21 cellular contexts compared by ENCODE assay signal in the genomic region with DNA sequence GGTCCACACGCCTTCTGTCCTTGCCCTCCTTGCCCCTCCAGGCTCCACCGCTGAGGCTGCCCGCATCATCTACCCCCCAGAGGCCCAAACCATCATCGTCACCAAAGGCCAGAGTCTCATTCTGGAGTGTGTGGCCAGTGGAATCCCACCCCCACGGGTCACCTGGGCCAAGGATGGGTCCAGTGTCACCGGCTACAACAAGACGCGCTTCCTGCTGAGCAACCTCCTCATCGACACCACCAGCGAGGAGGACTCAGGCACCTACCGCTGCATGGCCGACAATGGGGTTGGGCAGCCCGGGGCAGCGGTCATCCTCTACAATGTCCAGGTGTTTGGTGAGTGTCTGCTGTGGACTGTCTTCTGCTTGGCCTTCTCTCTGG.
DNase-seq lines count a peak whose midpoint lies in the region; ATAC-seq, FAIRE-seq and TF ChIP-seq lines count a peak whose summit lies in the region.
"Had no signal": no experiment of that assay in that cellular context is flagged by ENCODE, and none has a peak within 500 bp of the region (broad histone marks: within the 10 kb centered on the region; RNA-seq: fewer than 3 reads in every experiment).

No MANE protein-coding gene starts in this region.

- CTCF ChIA-PET in mammary epithelial cell (lab: Charles Lee; ENCODE audit: low non-redundant PET) = no interaction called here
- CTCF ChIA-PET in HepG2 (lab: Yijun Ruan, JAX; ENCODE audit: low intra/inter-chr PET ratio, low total read pairs) = no interaction called here

- H3K27me3 Mint-ChIP-seq in brain = no peaks in the 10 kb centered on the region
- peaks cover 7% of the 10 kb centered on the region for H3K27me3 Mint-ChIP-seq in nephron progenitor cell (ENCODE audit: low read depth, poor library complexity)

- H3K36me3 Mint-ChIP-seq in brain (peaks cover 56% of the 10 kb centered on the region), nephron progenitor cell (ENCODE audit: low read depth) (peaks cover 94% of the 10 kb centered on the region)
- no peaks in the 10 kb centered on the region for H3K36me3 Mint-ChIP-seq in activated naive CD4-positive, alpha-beta T cell treated with anti-CD3 and anti-CD28 coated beads, Interleukin-2, amount 50 U/mL, for 72 hours
- H3K36me3 Mint-ChIP-seq: CD14-positive monocyte; CD4-positive, alpha-beta memory T cell had no signal

- H2AFZ ChIP-seq in mammary epithelial cell (ENCODE audit: low read depth, low read length) (no peak overlapping the region), HepG2 (ENCODE audit: low read length) (no peak overlapping the region)
- H2AFZ ChIP-seq: GM23248 had no signal

- no TSS peak for BruUV-seq in mammary epithelial cell (replicated peaks; lab: Mats Ljungman, UMichigan)
- no TSS peak for BruUV-seq in HepG2 (replicated peaks; lab: Mats Ljungman, UMichigan)

- no peak overlapping the region for H3K4me2 ChIP-seq in mammary epithelial cell (ENCODE audit: insufficient read depth, low read depth, low read length)
- no peak overlapping the region for H3K4me2 ChIP-seq in HepG2 (ENCODE audit: low read depth, low read length)
- H3K4me2 ChIP-seq: BLaER1 had no signal

- POLR2A ChIA-PET in HepG2 (lab: Yijun Ruan, JAX) = no interaction called here

- ATAC-seq in GM21825 (IDR thresholded peaks at IDR 0.05; ENCODE audit: unreplicated experiment) = no peak
- ATAC-seq in activated naive CD4-positive, alpha-beta T cell treated with anti-CD3 and anti-CD28 coated beads, Interleukin-2, amount 50 U/mL, for 72 hours = no peak
- no peak for ATAC-seq in HepG2
- ATAC-seq: GM12878 had no signal

- H3K4me1 ChIP-seq in breast epithelium = peaks cover 0 to 11% of the 10 kb centered on the region in 2 donors
- H3K4me1 ChIP-seq in mammary epithelial cell (ENCODE audit: insufficient read depth, low read length) = peaks cover 17% of the 10 kb centered on the region
- peaks cover 0 to 47% (median 45%) of the 10 kb centered on the region in 4 donors for H3K4me1 ChIP-seq in sigmoid colon
- peaks cover 25% of the 10 kb centered on the region for H3K4me1 ChIP-seq in HepG2 (ENCODE audit: insufficient read depth, low read length)
- H3K4me1 ChIP-seq: BLaER1 had no signal

- TF ChIP-seq POLR2A in breast epithelium (IDR thresholded peaks at IDR 0.05) (no peak), sigmoid colon (IDR thresholded peaks at IDR 0.05) (no peak), HepG2 (IDR thresholded peaks at IDR 0.05; ENCODE audit: insufficient read depth in 1 of 2, low read depth in 2 of 2, low read length in 2 of 2) (no peak)

- dilution Hi-C loops in mammary epithelial cell (cut with HindIII; ENCODE audit: low sequenced_read_pairs) = no loop called here

- TF ChIP-seq EP300 in sigmoid colon (IDR thresholded peaks at IDR 0.05) = no peak
- TF ChIP-seq EP300 in HepG2 (IDR thresholded peaks at IDR 0.05; ENCODE audit: low read depth in 2 of 2, low read length in 2 of 2) = no peak
- no peak for TF ChIP-seq EP300 in HepG2 (CRISPR knock-in tag; IDR thresholded peaks at IDR 0.05; ENCODE audit: borderline replicate concordance)

- peak overlapping the region; percentile 24 to 90 (median 43) for H3K27ac Mint-ChIP-seq in brain
- peak overlapping the region; percentile 96 for H3K27ac Mint-ChIP-seq in nephron progenitor cell
- peak overlapping the region in 1 of 2 donors; percentile 9 for H3K27ac Mint-ChIP-seq in activated naive CD4-positive, alpha-beta T cell treated with anti-CD3 and anti-CD28 coated beads, Interleukin-2, amount 50 U/mL, for 72 hours
- H3K27ac Mint-ChIP-seq: CD4-positive, alpha-beta memory T cell had no signal

- no peaks in the 10 kb centered on the region for H3K79me2 ChIP-seq in mammary epithelial cell (ENCODE audit: insufficient read depth, low read length)
- no peaks in the 10 kb centered on the region for H3K79me2 ChIP-seq in HepG2 (ENCODE audit: insufficient read depth, low read length)

- H3K27ac ChIP-seq in breast epithelium = peak overlapping the region; percentile 66 to 88
- H3K27ac ChIP-seq in mammary epithelial cell (ENCODE audit: insufficient read depth, low read depth, low read length) = no peak overlapping the region
- H3K27ac ChIP-seq in sigmoid colon = no peak overlapping the region
- no peak overlapping the region for H3K27ac ChIP-seq in HepG2 (ENCODE audit: extremely low read length, insufficient read depth, low read length)
- H3K27ac ChIP-seq: BLaER1, GM23248 had no signal

- WGBS in mammary epithelial cell (ENCODE audit: low coverage, missing lambda C conversion rate) = 89% methylated on average over 12 of the region's 14 CpGs
- 95 to 96% methylated on average over 14 of the region's 14 CpGs for WGBS in sigmoid colon, 2 donors
- WGBS in HepG2 (ENCODE audit: low lambda C conversion rate) = 52% methylated on average over 5 of the region's 14 CpGs

- no peak for DNase-seq in breast epithelium (ENCODE audit: low spot score in 2 of 2)
- no peak for DNase-seq in mammary epithelial cell
- DNase-seq in nephron progenitor cell = no peak
- DNase-seq in sigmoid colon = peak; percentile 61
- no peak for DNase-seq in activated naive CD4-positive, alpha-beta T cell treated with anti-CD3 and anti-CD28 coated beads, Interleukin-2, amount 50 U/mL, for 72 hours (ENCODE audit: low spot score in 2 of 2)
- DNase-seq in HepG2 (ENCODE audit: low spot score) = no peak
- DNase-seq: 8988T; CD4-positive, alpha-beta memory T cell; COR-L47; DMS 273 treated with DMSO at 0.1 percent for 48 hours; DMS53; DND-41; EL; GM23248 had no signal

- in situ Hi-C loops in mammary epithelial cell (cut with MboI; ENCODE audit: low sequenced_read_pairs in 2 of 2) = no loop called here
- in situ Hi-C loops in HepG2 (cut with HindIII; ENCODE audit: extremely low pct_ligation_motif_present, low pct_unique_long_range_greater_than_20kb) = no loop called here

- H3K36me3 ChIP-seq in breast epithelium (no peaks in the 10 kb centered on the region), mammary epithelial cell (ENCODE audit: insufficient read depth, low read length) (no peaks in the 10 kb centered on the region), sigmoid colon (peaks cover 38 to 70% (median 49%) of the 10 kb centered on the region in 4 donors), HepG2 (replicated peaks in 1 of 2; ENCODE audit: control insufficient read depth in 1 of 2, insufficient read depth in 2 of 2, low read length in 2 of 2) (no peaks in the 10 kb centered on the region)
- H3K36me3 ChIP-seq: BLaER1, HAP-1 had no signal

- intact Hi-C loops in breast epithelium (cut with DNase I; ENCODE audit: low total_unique reads) (loop anchor here (5.0 kb wide), 2 partner anchors 1115 to 1455 kb away; no protein-coding TSS in a partner anchor), mammary epithelial cell (cut with micrococcal nuclease) (no loop called here), sigmoid colon (cut with DNase I) (no loop called here), HepG2 (cut with micrococcal nuclease; ENCODE audit: unreplicated experiment) (no loop called here)

- H3K27me3 ChIP-seq in breast epithelium (no peaks in the 10 kb centered on the region), mammary epithelial cell (ENCODE audit: insufficient read depth, low read length) (no peaks in the 10 kb centered on the region), sigmoid colon (no peaks in the 10 kb centered on the region), HepG2 (ENCODE audit: control insufficient read depth in 1 of 2, insufficient read depth in 2 of 2, low read length in 2 of 2) (peaks cover 5 to 45% of the 10 kb centered on the region in 2 experiments; a peak in 4 of 5 replicates)
- H3K27me3 ChIP-seq: BLaER1 had no signal

- H3K4me3 Mint-ChIP-seq in brain (no peak overlapping the region), nephron progenitor cell (peak overlapping the region; percentile 36)
- H3K4me3 Mint-ChIP-seq: CD14-positive monocyte; CD4-positive, alpha-beta memory T cell had no signal

- H3K9me3 ChIP-seq in breast epithelium (no peaks in the 10 kb centered on the region), mammary epithelial cell (replicated peaks; ENCODE audit: insufficient read depth, low read length) (no peaks in the 10 kb centered on the region), sigmoid colon (no peaks in the 10 kb centered on the region), HepG2 (ENCODE audit: low read length) (no peaks in the 10 kb centered on the region)
- H3K9me3 ChIP-seq: BLaER1, HAP-1 had no signal

- H3K9ac ChIP-seq in mammary epithelial cell (ENCODE audit: insufficient read depth, low read length) = no peak overlapping the region
- H3K9ac ChIP-seq in HepG2 (ENCODE audit: insufficient read depth, low read depth, low read length) = no peak overlapping the region
- H3K9ac ChIP-seq: BLaER1, GM23248 had no signal

- peaks cover 0 to 4% (median 0%) of the 10 kb centered on the region in 5 experiments for H3K9me3 Mint-ChIP-seq in brain
- no peaks in the 10 kb centered on the region for H3K9me3 Mint-ChIP-seq in nephron progenitor cell
- H3K9me3 Mint-ChIP-seq in activated naive CD4-positive, alpha-beta T cell treated with anti-CD3 and anti-CD28 coated beads, Interleukin-2, amount 50 U/mL, for 72 hours = no peaks in the 10 kb centered on the region
- H3K9me3 Mint-ChIP-seq: CD4-positive, alpha-beta memory T cell had no signal

- FAIRE-seq in HepG2 (lab: Jason Lieb, UNC) = no peak
- FAIRE-seq: GM12878, GM19239 had no signal

- H4K20me1 ChIP-seq in mammary epithelial cell (ENCODE audit: insufficient read depth, low read length) = no peaks in the 10 kb centered on the region
- H4K20me1 ChIP-seq in HepG2 (ENCODE audit: insufficient read depth, low read length) = no peaks in the 10 kb centered on the region
- H4K20me1 ChIP-seq: BLaER1 had no signal

- TF ChIP-seq RAD21 in HepG2 (CRISPR knock-in tag; IDR thresholded peaks at IDR 0.05) = no peak

- H3K4me3 ChIP-seq in breast epithelium (no peak overlapping the region), mammary epithelial cell (replicated peaks in 1 of 3; ENCODE audit: insufficient read depth in 1 of 3, low read depth in 2 of 3, low read length in 3 of 3) (no peak overlapping the region), sigmoid colon (no peak overlapping the region), HepG2 (replicated peaks in 1 of 3; ENCODE audit: insufficient read depth in 1 of 3, low read depth in 2 of 3, low read length in 3 of 3) (no peak overlapping the region)
- H3K4me3 ChIP-seq: BLaER1, GM12878, GM23248, HAP-1 had no signal

- TF ChIP-seq CTCF in breast epithelium (IDR thresholded peaks at IDR 0.05) (no peak), mammary epithelial cell (conservative IDR thresholded peaks at IDR 0.05 in 1 of 2, IDR thresholded peaks at IDR 0.05 in 1 of 2; ENCODE audit: extremely low read depth in 1 of 2, insufficient read depth in 1 of 2, low read depth in 1 of 2, low read length in 2 of 2) (no peak), brain (conservative IDR thresholded peaks at IDR 0.05) (no peak), nephron progenitor cell (IDR thresholded peaks at IDR 0.05) (no peak), sigmoid colon (IDR thresholded peaks at IDR 0.05) (no peak), HepG2 (CRISPR knock-in tag; IDR thresholded peaks at IDR 0.05) (no peak)

- H3K4me1 Mint-ChIP-seq in brain (peaks cover 76% of the 10 kb centered on the region), nephron progenitor cell (peaks cover 76% of the 10 kb centered on the region)

TF ChIP-seq in HepG2, 621 proteins besides CTCF, POLR2A, EP300 and RAD21 (continues in another document):
- TF ChIP-seq ATAD3A (CRISPR knock-in tag; IDR thresholded peaks at IDR 0.05) (no peak), ZNF207 (IDR thresholded peaks at IDR 0.05; ENCODE audit: borderline replicate concordance) (no peak)

Comparison
In these comparisons a context has a peak if more than half of its experiments do, and no peak if none do; other contexts are left out.
1. H3K27ac ChIP-seq: peak in breast epithelium (2 of 2); none in mammary epithelial cell (single experiment), sigmoid colon (0 of 4) and HepG2 (single experiment).